31 cellular contexts compared by ENCODE assay signal in genomic region chr2:78063246-78064020, GRCh38.
"Had no signal": no experiment of that assay in that cellular context is flagged by ENCODE, and none has a peak within 500 bp of the region (broad histone marks: within the 10 kb centered on the region; RNA-seq: fewer than 3 reads in every experiment).

No MANE protein-coding gene starts in this region.

- H3K4me1 ChIP-seq: adrenal gland, ascending aorta, body of pancreas, breast epithelium had no signal

- H3K27me3 ChIP-seq: adrenal gland, ascending aorta, body of pancreas, brain microvascular endothelial cell, breast epithelium, cardiac muscle cell had no signal

- H3K36me3 ChIP-seq: adrenal gland, ascending aorta, brain microvascular endothelial cell, breast epithelium, cardiac muscle cell had no signal

- H3K4me3 ChIP-seq: adrenal gland, ascending aorta, body of pancreas, breast epithelium, cardiac muscle cell had no signal

- ATAC-seq: activated naive CD4-positive, alpha-beta T cell treated with anti-CD3 and anti-CD28 coated beads, Interleukin-2, amount 50 U/mL, for 72 hours; activated naive CD8-positive, alpha-beta T cell treated with anti-CD3 and anti-CD28 coated beads, Interleukin-2, amount 50 U/mL, for 24 hours; activated T-cell treated with anti-CD3 and anti-CD28 coated beads, Interleukin-2, amount 50 U/mL, for 4 hours; activated T-cell treated with anti-CD3 and anti-CD28 coated beads, Interleukin-2, amount 50 U/mL, for 72 hours; activated T-helper 17 cell treated with anti-CD3 and anti-CD28 coated beads, Interleukin-2, amount 50 U/mL, for 72 hours; body of pancreas had no signal

- H3K27ac ChIP-seq: adrenal gland, ascending aorta, body of pancreas, brain microvascular endothelial cell, breast epithelium, cardiac muscle cell had no signal

- DNase-seq: activated effector memory CD4-positive, alpha-beta T cell treated with anti-CD3 and anti-CD28 coated beads, Interleukin-2, amount 50 U/mL, for 16 hours; activated effector memory CD4-positive, alpha-beta T cell treated with Interleukin-2 at 50 U/mL for 16 hours; activated gamma-delta T cell; activated gamma-delta T cell treated with Interleukin-2 at 50 U/mL for 16 hours; activated naive CD4-positive, alpha-beta T cell; activated naive CD4-positive, alpha-beta T cell treated with anti-CD3 and anti-CD28 coated beads for 36 hours; activated naive CD4-positive, alpha-beta T cell treated with anti-CD3 and anti-CD28 coated beads, Interleukin-2, amount 10 ng/mL, durations not matched to agents 7 days and 5 days; activated naive CD4-positive, alpha-beta T cell treated with anti-CD3 and anti-CD28 coated beads, Interleukin-2, amount 50 U/mL, for 16 hours; activated naive CD4-positive, alpha-beta T cell treated with Interleukin-2 at 50 U/mL for 16 hours; activated naive CD8-positive, alpha-beta T cell treated with anti-CD3 and anti-CD28 coated beads for 36 hours; activated naive CD8-positive, alpha-beta T cell treated with anti-CD3 and anti-CD28 coated beads, Interleukin-2, amount 10 ng/mL, durations not matched to agents 7 days and 5 days; activated naive CD8-positive, alpha-beta T cell treated with anti-CD3 and anti-CD28 coated beads, Interleukin-2, amount 50 U/mL, for 24 hours; activated T-cell treated with anti-CD3 and anti-CD28 coated beads, Interleukin-2, amount 50 U/mL, for 24 hours; activated T-cell treated with anti-CD3 and anti-CD28 coated beads, Interleukin-2, amount 50 U/mL, for 4 hours; activated T-cell treated with anti-CD3 and anti-CD28 coated beads, Interleukin-2, amount 50 U/mL, for 48 hours; activated T-cell treated with anti-CD3 and anti-CD28 coated beads, Interleukin-2, amount 50 U/mL, for 72 hours; adrenal gland; amniotic stem cell; amygdala; anterior cingulate cortex; aorta; body of pancreas; brain microvascular endothelial cell; caudate nucleus; central memory CD4-positive, alpha-beta T cell; cerebellar nuclear complex had no signal

- H3K9me3 ChIP-seq: adrenal gland, ascending aorta, body of pancreas, breast epithelium had no signal
